Comparison of ENCODE assay signal across 15 cellular contexts in genomic region chr7:48389977-48390376, GRCh38.
A peak's percentile ranks its signal among the peaks of the same experiment; 100 is the strongest.
DNase-seq lines count a peak whose midpoint lies in the region; ATAC-seq and TF ChIP-seq lines count a peak whose summit lies in the region.
"Had no signal": no experiment of that assay in that cellular context is flagged by ENCODE, and none has a peak within 500 bp of the region (broad histone marks: within the 10 kb centered on the region; RNA-seq: fewer than 3 reads in every experiment).

No MANE protein-coding gene starts in this region.

- DNase-seq in AG09319 (ENCODE audit: extremely low read depth, low read depth) (peak; percentile 12), RWPE1 (ENCODE audit: low spot score) (peak; percentile 59), hepatic stellate cell (ENCODE audit: low spot score) (peak; percentile 16), GOT3 (lab: John Stamatoyannopoulos, UW) (no peak), HEK293T (ENCODE audit: extremely low spot score) (no peak)
- DNase-seq in stimulated activated CD4-positive, alpha-beta T cell treated with anti-CD3 and anti-CD28 coated beads, Interleukin-15, amount 100 ng/mL, for 24 hours = no peak
- DNase-seq: activated CD8-positive, alpha-beta memory T cell treated with anti-CD3 and anti-CD28 coated beads, Interleukin-2, amount 50 U/mL, for 48 hours; BE2C; colonic mucosa; NCI-H1105 treated with DMSO at 0.1 percent for 48 hours; sigmoid colon; SK-N-SH had no signal

- no peak for TF ChIP-seq CTCF in AG09319 (IDR thresholded peaks at IDR 0.05; ENCODE audit: low read depth, low read length)
- no peak for TF ChIP-seq CTCF in RWPE1 (conservative IDR thresholded peaks at IDR 0.05; ENCODE audit: low read depth)

- ATAC-seq in HG02759 (IDR thresholded peaks at IDR 0.05; ENCODE audit: unreplicated experiment) = peak; percentile 59
- no peak for ATAC-seq in HG03439 (IDR thresholded peaks at IDR 0.05; ENCODE audit: unreplicated experiment)
- ATAC-seq: stimulated activated effector memory CD8-positive, alpha-beta T cell treated with anti-CD3 and anti-CD28 coated beads, Interleukin-12 subunit alpha, Interleukin-12 subunit beta, amount 100 ng/mL, for 72 hours had no signal

- CTCF ChIA-PET in RWPE1 (lab: Yijun Ruan, JAX) (no interaction called here), HEK293T (lab: Yijun Ruan, JAX) (no interaction called here)

- no peak overlapping the region for H3K27ac ChIP-seq in RWPE1
- H3K27ac ChIP-seq: colonic mucosa had no signal

- POLR2A ChIA-PET in RWPE1 (lab: Yijun Ruan, JAX; ENCODE audit: low non-redundant PET) = no interaction called here
- POLR2A ChIA-PET in HEK293T (lab: Yijun Ruan, JAX) = no interaction called here

TF ChIP-seq in HEK293T, 16 proteins besides CTCF, POLR2A, EP300 and RAD21:
- TF ChIP-seq FOXK2 (IDR thresholded peaks at IDR 0.05) (no peak), PKNOX1 (IDR thresholded peaks at IDR 0.05) (no peak), BHLHE40 (IDR thresholded peaks at IDR 0.05; ENCODE audit: borderline replicate concordance) (no peak), CTBP1 (IDR thresholded peaks at IDR 0.05; ENCODE audit: borderline replicate concordance) (no peak), NFRKB (IDR thresholded peaks at IDR 0.05) (no peak), LEF1 (IDR thresholded peaks at IDR 0.05; ENCODE audit: borderline replicate concordance) (no peak), ARNT (IDR thresholded peaks at IDR 0.05) (no peak), ZNF384 (IDR thresholded peaks at IDR 0.05) (no peak), L3MBTL2 (conservative IDR thresholded peaks at IDR 0.05) (no peak), SP1 (IDR thresholded peaks at IDR 0.05) (no peak), SUZ12 (IDR thresholded peaks at IDR 0.05) (no peak), HDGF (IDR thresholded peaks at IDR 0.05; ENCODE audit: borderline replicate concordance) (no peak), ELF4 (IDR thresholded peaks at IDR 0.05) (no peak), FOXA1 (IDR thresholded peaks at IDR 0.05) (no peak)

Comparison
In these comparisons a context has a peak if more than half of its experiments do, and no peak if none do; other contexts are left out.
1. DNase-seq: peak in AG09319 (single experiment), RWPE1 (single experiment) and hepatic stellate cell (single experiment); none in stimulated activated CD4-positive, alpha-beta T cell treated with anti-CD3 and anti-CD28 coated beads, Interleukin-15, amount 100 ng/mL, for 24 hours (single experiment), GOT3 (single experiment) and HEK293T (single experiment).